ENCODE assay signal across 16 cellular contexts in genomic region chr17:59678946-59679345, GRCh38. TPM values are rescaled to one million over a fixed set of nuclear protein-coding genes. Genes with fewer than 3 reads are reported as not detected.
DNase-seq lines count a peak whose midpoint lies in the region; ATAC-seq and TF ChIP-seq lines count a peak whose summit lies in the region.
"Had no signal": no experiment of that assay in that cellular context is flagged by ENCODE, and none has a peak within 500 bp of the region (broad histone marks: within the 10 kb centered on the region; RNA-seq: fewer than 3 reads in every experiment).

No MANE protein-coding gene starts in this region.

- H3K9me3 ChIP-seq in suprapubic skin (no peaks in the 10 kb centered on the region), left ventricle myocardium inferior (replicated peaks) (no peaks in the 10 kb centered on the region)
- H3K9me3 ChIP-seq: BLaER1 had no signal

- TF ChIP-seq EP300 in suprapubic skin (IDR thresholded peaks at IDR 0.05), result no peak

- peaks cover 11% of the 10 kb centered on the region for H3K4me1 Mint-ChIP-seq in activated T-cell treated with anti-CD3 and anti-CD28 coated beads, Interleukin-2, amount 50 U/mL, for 24 hours (ENCODE audit: low read depth)

- peak overlapping the region; percentile 65 for H3K27ac Mint-ChIP-seq in activated T-cell treated with anti-CD3 and anti-CD28 coated beads, Interleukin-2, amount 50 U/mL, for 24 hours

- intact Hi-C loops in left ventricle myocardium inferior (cut with micrococcal nuclease), result no loop called here

- no peak for ATAC-seq in HG02884 (IDR thresholded peaks at IDR 0.05; ENCODE audit: unreplicated experiment)

- H3K4me1 ChIP-seq in suprapubic skin (peaks cover 3% of the 10 kb centered on the region), left ventricle myocardium inferior (no peaks in the 10 kb centered on the region)

- H3K36me3 Mint-ChIP-seq in activated T-cell treated with anti-CD3 and anti-CD28 coated beads, Interleukin-2, amount 50 U/mL, for 24 hours (ENCODE audit: low read depth), result peaks cover 96% of the 10 kb centered on the region

- no peak overlapping the region for H3K4me3 Mint-ChIP-seq in activated T-cell treated with anti-CD3 and anti-CD28 coated beads, Interleukin-2, amount 50 U/mL, for 24 hours
- H3K4me3 Mint-ChIP-seq: CD4-positive, CD25-positive, alpha-beta regulatory T cell had no signal

- no peaks in the 10 kb centered on the region for H3K9me3 Mint-ChIP-seq in activated T-cell treated with anti-CD3 and anti-CD28 coated beads, Interleukin-2, amount 50 U/mL, for 24 hours
- H3K9me3 Mint-ChIP-seq: CD4-positive, CD25-positive, alpha-beta regulatory T cell had no signal

- no peak for TF ChIP-seq POLR2A in suprapubic skin (IDR thresholded peaks at IDR 0.05)

- H3K27ac ChIP-seq in epithelial cell of prostate (peak overlapping the region; percentile 2), suprapubic skin (peak overlapping the region; percentile 15), left ventricle myocardium inferior (replicated peaks) (no peak overlapping the region)
- H3K27ac ChIP-seq: 22Rv1, BLaER1 had no signal

- H3K4me3 ChIP-seq in LNCaP clone FGC (ENCODE audit: low read depth, low read length) (no peak overlapping the region), suprapubic skin (no peak overlapping the region), left ventricle myocardium inferior (no peak overlapping the region)
- H3K4me3 ChIP-seq: BLaER1, GM23248 had no signal

- H3K36me3 ChIP-seq in suprapubic skin (peaks cover 98% of the 10 kb centered on the region), left ventricle myocardium inferior (peaks cover 100% of the 10 kb centered on the region)

- 98% methylated on average over 2 of the region's 2 CpGs for WGBS in suprapubic skin

- H3K27me3 Mint-ChIP-seq in activated T-cell treated with anti-CD3 and anti-CD28 coated beads, Interleukin-2, amount 50 U/mL, for 24 hours, result no peaks in the 10 kb centered on the region
- H3K27me3 Mint-ChIP-seq: CD4-positive, CD25-positive, alpha-beta regulatory T cell had no signal

- DNase-seq in activated T-cell treated with anti-CD3 and anti-CD28 coated beads, Interleukin-2, amount 50 U/mL, for 24 hours, result no peak
- DNase-seq in activated T-cell treated with anti-CD3 and anti-CD28 coated beads for 4 hours (no peak), LNCaP clone FGC (ENCODE audit: low read depth) (peak; percentile 70), epithelial cell of prostate (ENCODE audit: low read depth, low spot score) (no peak), suprapubic skin (ENCODE audit: low spot score in 2 of 2) (no peak), left ventricle myocardium inferior (no peak)
- no peak for DNase-seq in stimulated activated CD4-positive, alpha-beta T cell treated with anti-CD3 and anti-CD28 coated beads, Interleukin-4, amount 100 ng/mL, for 1 hour
- DNase-seq: AML-193; Calu3; CD4-positive, CD25-positive, alpha-beta regulatory T cell; DMS 273 treated with DMSO at 0.1 percent for 48 hours; GM23248; H7 had no signal

- TF ChIP-seq CTCF in LNCaP clone FGC (IDR thresholded peaks at IDR 0.05; ENCODE audit: control insufficient read depth, extremely low read depth, insufficient read depth) (no peak), suprapubic skin (IDR thresholded peaks at IDR 0.05) (no peak), left ventricle myocardium inferior (IDR thresholded peaks at IDR 0.05; ENCODE audit: borderline replicate concordance) (no peak)

- no peaks in the 10 kb centered on the region for H3K27me3 ChIP-seq in suprapubic skin
- H3K27me3 ChIP-seq in left ventricle myocardium inferior (ENCODE audit: low read depth), result no peaks in the 10 kb centered on the region
- H3K27me3 ChIP-seq: BLaER1 had no signal

RNA-seq across cellular contexts. Expression of gene PTRH2, which starts 28.3 kb away (rescaled TPM):
- total RNA-seq in suprapubic skin, result 10 to 100 TPM; 21.9 to 29.0 (median 22.0) TPM
- total RNA-seq in left ventricle myocardium inferior, result 10.9 TPM

RNA-seq across cellular contexts. Expression of gene VMP1, which starts 28.5 kb away (rescaled TPM):
- total RNA-seq in suprapubic skin, result 100 to 1,000 TPM in 1 of 4 donors, 10 to 100 TPM in 3; 48.3 to 108 (median 72.4) TPM
- 50.8 TPM for total RNA-seq in left ventricle myocardium inferior

RNA-seq across cellular contexts. Expression of gene CLTC, which starts 59.3 kb away (rescaled TPM):
- total RNA-seq in suprapubic skin (100 to 1,000 TPM in 3 of 4 donors, 10 to 100 TPM in 1; 99.2 to 178 (median 152) TPM), left ventricle myocardium inferior (162 TPM)
